Comparison of ENCODE assay signal across 8 cellular contexts in the genomic region with DNA sequence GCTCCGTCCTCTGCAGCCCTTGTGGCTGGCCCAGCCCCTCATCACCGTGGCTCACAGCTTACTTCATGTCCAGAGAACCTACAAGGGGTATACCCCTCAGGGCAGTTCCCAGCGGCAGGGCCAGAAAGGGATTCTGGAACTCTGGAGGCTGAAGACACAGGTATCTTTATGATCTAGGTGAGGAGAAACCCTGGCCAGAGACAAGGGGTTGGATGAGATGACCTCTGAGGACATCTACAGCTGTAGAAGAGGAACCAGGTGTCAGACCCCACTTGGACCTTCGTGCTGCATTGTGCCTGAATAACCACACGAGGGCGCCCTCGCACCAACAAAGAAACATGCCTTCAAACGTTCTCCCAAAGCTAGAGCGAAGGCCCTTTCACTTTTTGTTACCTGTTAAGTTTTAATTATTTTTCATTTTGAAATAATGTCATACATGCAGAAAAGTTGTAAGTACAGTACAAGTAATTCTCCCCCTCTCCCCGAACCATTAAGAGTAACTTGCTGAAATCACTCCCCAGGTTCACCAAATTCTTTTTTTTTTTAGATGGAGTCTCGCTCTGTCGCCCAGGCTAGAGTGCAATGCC.
DNase-seq lines count a peak whose midpoint lies in the region; ATAC-seq, FAIRE-seq and TF ChIP-seq lines count a peak whose summit lies in the region.

No MANE protein-coding gene starts in this region.

- no peaks in the 10 kb centered on the region for H3K36me3 ChIP-seq in WERI-Rb-1
- no peaks in the 10 kb centered on the region for H3K36me3 ChIP-seq in mammary epithelial cell (ENCODE audit: insufficient read depth, low read length)
- no peaks in the 10 kb centered on the region for H3K36me3 ChIP-seq in kidney (ENCODE audit: control insufficient read depth in 1 of 2, insufficient read depth in 2 of 2, low read length in 2 of 2)

- CTCF ChIA-PET in mammary epithelial cell (lab: Charles Lee; ENCODE audit: low non-redundant PET), result interaction anchor here (0.6 to 0.7 kb wide), 3 partner anchors 115 to 384 kb away, joined by 3 to 9 read pairs (median 6); no protein-coding TSS in a partner anchor

- H3K9ac ChIP-seq in mammary epithelial cell (ENCODE audit: insufficient read depth, low read length) (no peak overlapping the region), kidney (ENCODE audit: low read length in 2 of 2) (no peak overlapping the region)

- H3K27ac ChIP-seq in WERI-Rb-1 (no peak overlapping the region), mammary epithelial cell (ENCODE audit: insufficient read depth, low read depth, low read length) (no peak overlapping the region), kidney (ENCODE audit: low read depth in 2 of 2, low read length in 2 of 2) (no peak overlapping the region)

- ATAC-seq in GM21447 (IDR thresholded peaks at IDR 0.05; ENCODE audit: unreplicated experiment), result no peak

- no peaks in the 10 kb centered on the region for H4K20me1 ChIP-seq in mammary epithelial cell (ENCODE audit: insufficient read depth, low read length)

- BruUV-seq in mammary epithelial cell (replicated peaks; lab: Mats Ljungman, UMichigan), result no TSS peak

- H3K4me3 ChIP-seq in WERI-Rb-1 (ENCODE audit: low read depth, low read length), result no peak overlapping the region
- no peak overlapping the region for H3K4me3 ChIP-seq in mammary epithelial cell (replicated peaks in 1 of 3; ENCODE audit: insufficient read depth in 1 of 3, low read depth in 2 of 3, low read length in 3 of 3)
- H3K4me3 ChIP-seq in kidney (ENCODE audit: low read length in 2 of 2), result no peak overlapping the region

- WGBS in mammary epithelial cell (ENCODE audit: low coverage, missing lambda C conversion rate), result 24% methylated on average over 12 of the region's 12 CpGs

- H3K4me1 ChIP-seq in mammary epithelial cell (ENCODE audit: insufficient read depth, low read length) (no peaks in the 10 kb centered on the region), kidney (ENCODE audit: control insufficient read depth in 1 of 2, insufficient read depth in 1 of 2, low read depth in 1 of 2, low read length in 2 of 2) (no peaks in the 10 kb centered on the region)

- DNase-seq in NCI-H2171 treated with DMSO at 0.1 percent for 48 hours (lab: John Stamatoyannopoulos, UW), result peak; percentile 78
- DNase-seq in NCI-H2171 (lab: John Stamatoyannopoulos, UW), result no peak
- peak; percentile 19 to 21 for DNase-seq in NCI-H1930 (lab: John Stamatoyannopoulos, UW)
- DNase-seq in WERI-Rb-1, result peak; percentile 60
- peak; percentile 55 for DNase-seq in mammary epithelial cell
- no peak for DNase-seq in kidney
- DNase-seq in stimulated activated CD4-positive, alpha-beta T cell treated with anti-CD3 and anti-CD28 coated beads, Interleukin-2, amount 100 ng/mL, for 48 hours, result peak; percentile 69 to 76

- dilution Hi-C loops in mammary epithelial cell (cut with HindIII; ENCODE audit: low sequenced_read_pairs), result no loop called here

- no peaks in the 10 kb centered on the region for H3K79me2 ChIP-seq in mammary epithelial cell (ENCODE audit: insufficient read depth, low read length)

- FAIRE-seq in kidney (lab: Jason Lieb, UNC), result peak; percentile 71

- H2AFZ ChIP-seq in mammary epithelial cell (ENCODE audit: low read depth, low read length), result no peak overlapping the region

- H3K27me3 ChIP-seq in WERI-Rb-1 (ENCODE audit: insufficient read depth, low read depth, severe bottlenecking), result no peaks in the 10 kb centered on the region
- no peaks in the 10 kb centered on the region for H3K27me3 ChIP-seq in mammary epithelial cell (ENCODE audit: insufficient read depth, low read length)

- TF ChIP-seq CTCF in WERI-Rb-1 (IDR thresholded peaks at IDR 0.05; ENCODE audit: low read depth, low read length), result peak; percentile 85
- TF ChIP-seq CTCF in mammary epithelial cell (conservative IDR thresholded peaks at IDR 0.05 in 1 of 2, IDR thresholded peaks at IDR 0.05 in 1 of 2; ENCODE audit: extremely low read depth in 1 of 2, insufficient read depth in 1 of 2, low read depth in 1 of 2, low read length in 2 of 2), result peak; percentile 85 to 94
- TF ChIP-seq CTCF in kidney (IDR thresholded peaks at IDR 0.05; ENCODE audit: borderline replicate concordance, extremely low read depth, insufficient read depth), result peak; percentile 96

- in situ Hi-C loops in mammary epithelial cell (cut with MboI; ENCODE audit: low sequenced_read_pairs in 2 of 2), result loop anchor here (5.0 to 25.0 kb wide), 2 partner anchors 356 to 891 kb away; partner anchors contain the start of genes RNU6-1 (in 2 of the 2) and SKOR1 (in 2 of the 2)

- H3K4me2 ChIP-seq in mammary epithelial cell (ENCODE audit: insufficient read depth, low read depth, low read length), result no peak overlapping the region

- no peaks in the 10 kb centered on the region for H3K9me3 ChIP-seq in WERI-Rb-1 (ENCODE audit: severe bottlenecking)
- H3K9me3 ChIP-seq in mammary epithelial cell (replicated peaks; ENCODE audit: insufficient read depth, low read length), result no peaks in the 10 kb centered on the region
- no peaks in the 10 kb centered on the region for H3K9me3 ChIP-seq in kidney (ENCODE audit: control insufficient read depth in 1 of 2, low read length in 2 of 2)

- intact Hi-C loops in mammary epithelial cell (cut with micrococcal nuclease), result loop anchor here (1.0 to 5.0 kb wide), 7 partner anchors 102 to 890 kb away; no protein-coding TSS in a partner anchor
- intact Hi-C loops in kidney (cut with DNase I), result loop anchor here (5.0 to 10.0 kb wide), 2 partner anchors 358 to 486 kb away; no protein-coding TSS in a partner anchor

Comparison
In these comparisons a context has a peak if more than half of its experiments do, and no peak if none do; other contexts are left out.
1. DNase-seq: peak in NCI-H2171 treated with DMSO at 0.1 percent for 48 hours (single experiment), NCI-H1930 (2 of 2), WERI-Rb-1 (single experiment), mammary epithelial cell (single experiment) and stimulated activated CD4-positive, alpha-beta T cell treated with anti-CD3 and anti-CD28 coated beads, Interleukin-2, amount 100 ng/mL, for 48 hours (2 of 2); none in NCI-H2171 (single experiment) and kidney (single experiment).
2. Peak in every context shown above with its lines, with median percentiles within 50 percentile points of each other: CTCF ChIP-seq.